15 cellular contexts compared by ENCODE assay signal in genomic region chr10:58675321-58675720, GRCh38.
A peak's percentile ranks its signal among the peaks of the same experiment; 100 is the strongest.
DNase-seq lines count a peak whose midpoint lies in the region; ATAC-seq and TF ChIP-seq lines count a peak whose summit lies in the region.
"Had no signal": no experiment of that assay in that cellular context is flagged by ENCODE, and none has a peak within 500 bp of the region (broad histone marks: within the 10 kb centered on the region; RNA-seq: fewer than 3 reads in every experiment).

No MANE protein-coding gene starts in this region.

- peaks cover 16% of the 10 kb centered on the region for H3K9me3 Mint-ChIP-seq in chondrocyte (ENCODE audit: low read depth)
- H3K9me3 Mint-ChIP-seq: CD8-positive, alpha-beta T cell had no signal

- peaks cover 43% of the 10 kb centered on the region for H3K4me1 Mint-ChIP-seq in chondrocyte (ENCODE audit: low read depth)
- H3K4me1 Mint-ChIP-seq: B cell had no signal

- no peak for TF ChIP-seq CTCF in chondrocyte (IDR thresholded peaks at IDR 0.05)

- peak; percentile 81 for ATAC-seq in SK-N-SH treated with all-trans-retinoic acid at 6 μM for 48 hours
- ATAC-seq in GM19328 (IDR thresholded peaks at IDR 0.05; ENCODE audit: unreplicated experiment) = no peak
- ATAC-seq: A549; CD8-positive, alpha-beta T cell had no signal

- no peaks in the 10 kb centered on the region for H3K27me3 Mint-ChIP-seq in chondrocyte (ENCODE audit: low read depth)
- H3K27me3 Mint-ChIP-seq: B cell had no signal

- H3K4me3 Mint-ChIP-seq in chondrocyte (ENCODE audit: unreplicated experiment) = no peak overlapping the region
- H3K4me3 Mint-ChIP-seq: B cell; CD4-positive, alpha-beta T cell; CD8-positive, alpha-beta T cell had no signal

- DNase-seq in SK-N-DZ (ENCODE audit: low spot score) (peak; percentile 21), chondrocyte (ENCODE audit: low spot score) (no peak), NCI-H1930 (lab: John Stamatoyannopoulos, UW) (no peak), NCI-H1694 treated with DMSO at 0.1 percent for 48 hours (lab: John Stamatoyannopoulos, UW) (no peak)
- DNase-seq: AML-193; Caco-2; Calu3; CD4-positive, alpha-beta T cell; CD8-positive, alpha-beta T cell; DMS79 treated with DMSO at 0.1 percent for 48 hours; GF-D8 had no signal

- H3K36me3 Mint-ChIP-seq in chondrocyte (ENCODE audit: low read depth) = peaks cover 6% of the 10 kb centered on the region
- H3K36me3 Mint-ChIP-seq: CD8-positive, alpha-beta T cell had no signal

- peak overlapping the region; percentile 86 for H3K27ac Mint-ChIP-seq in chondrocyte (ENCODE audit: unreplicated experiment)
- H3K27ac Mint-ChIP-seq: B cell; CD4-positive, alpha-beta T cell; CD8-positive, alpha-beta T cell had no signal

TF ChIP-seq in SK-N-SH treated with all-trans-retinoic acid at 6 μM for 48 hours, 23 proteins besides CTCF, POLR2A, EP300 and RAD21:
- TF ChIP-seq ZNF8 (CRISPR knock-in tag; IDR thresholded peaks at IDR 0.05) (peak; percentile 82), OSR1 (CRISPR knock-in tag; IDR thresholded peaks at IDR 0.05) (no peak), ZFP3 (CRISPR knock-in tag; IDR thresholded peaks at IDR 0.05) (no peak), ZC3H10 (CRISPR knock-in tag; IDR thresholded peaks at IDR 0.05) (0 out of 2 replicates have a peak, but pooled peaks have one; percentile 18), RARB (CRISPR knock-in tag; IDR thresholded peaks at IDR 0.05) (no peak), ISL1 (CRISPR knock-in tag; IDR thresholded peaks at IDR 0.05) (peak; percentile 41), SNAI2 (CRISPR knock-in tag; IDR thresholded peaks at IDR 0.05) (no peak), TCF4 (CRISPR knock-in tag; IDR thresholded peaks at IDR 0.05; ENCODE audit: borderline replicate concordance) (peak; percentile 89), CSRNP3 (CRISPR knock-in tag; IDR thresholded peaks at IDR 0.05) (no peak), ARNTL (CRISPR knock-in tag; IDR thresholded peaks at IDR 0.05; ENCODE audit: borderline replicate concordance, low read depth) (no peak)
- TF ChIP-seq, protein P1, sequence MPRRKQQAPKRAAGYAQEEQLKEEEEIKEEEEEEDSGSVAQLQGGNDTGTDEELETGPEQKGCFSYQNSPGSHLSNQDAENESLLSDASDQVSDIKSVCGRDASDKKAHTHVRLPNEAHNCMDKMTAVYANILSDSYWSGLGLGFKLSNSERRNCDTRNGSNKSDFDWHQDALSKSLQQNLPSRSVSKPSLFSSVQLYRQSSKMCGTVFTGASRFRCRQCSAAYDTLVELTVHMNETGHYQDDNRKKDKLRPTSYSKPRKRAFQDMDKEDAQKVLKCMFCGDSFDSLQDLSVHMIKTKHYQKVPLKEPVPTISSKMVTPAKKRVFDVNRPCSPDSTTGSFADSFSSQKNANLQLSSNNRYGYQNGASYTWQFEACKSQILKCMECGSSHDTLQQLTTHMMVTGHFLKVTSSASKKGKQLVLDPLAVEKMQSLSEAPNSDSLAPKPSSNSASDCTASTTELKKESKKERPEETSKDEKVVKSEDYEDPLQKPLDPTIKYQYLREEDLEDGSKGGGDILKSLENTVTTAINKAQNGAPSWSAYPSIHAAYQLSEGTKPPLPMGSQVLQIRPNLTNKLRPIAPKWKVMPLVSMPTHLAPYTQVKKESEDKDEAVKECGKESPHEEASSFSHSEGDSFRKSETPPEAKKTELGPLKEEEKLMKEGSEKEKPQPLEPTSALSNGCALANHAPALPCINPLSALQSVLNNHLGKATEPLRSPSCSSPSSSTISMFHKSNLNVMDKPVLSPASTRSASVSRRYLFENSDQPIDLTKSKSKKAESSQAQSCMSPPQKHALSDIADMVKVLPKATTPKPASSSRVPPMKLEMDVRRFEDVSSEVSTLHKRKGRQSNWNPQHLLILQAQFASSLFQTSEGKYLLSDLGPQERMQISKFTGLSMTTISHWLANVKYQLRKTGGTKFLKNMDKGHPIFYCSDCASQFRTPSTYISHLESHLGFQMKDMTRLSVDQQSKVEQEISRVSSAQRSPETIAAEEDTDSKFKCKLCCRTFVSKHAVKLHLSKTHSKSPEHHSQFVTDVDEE (CRISPR knock-in tag; IDR thresholded peaks at IDR 0.05) = no peak
- TF ChIP-seq, protein P2, sequence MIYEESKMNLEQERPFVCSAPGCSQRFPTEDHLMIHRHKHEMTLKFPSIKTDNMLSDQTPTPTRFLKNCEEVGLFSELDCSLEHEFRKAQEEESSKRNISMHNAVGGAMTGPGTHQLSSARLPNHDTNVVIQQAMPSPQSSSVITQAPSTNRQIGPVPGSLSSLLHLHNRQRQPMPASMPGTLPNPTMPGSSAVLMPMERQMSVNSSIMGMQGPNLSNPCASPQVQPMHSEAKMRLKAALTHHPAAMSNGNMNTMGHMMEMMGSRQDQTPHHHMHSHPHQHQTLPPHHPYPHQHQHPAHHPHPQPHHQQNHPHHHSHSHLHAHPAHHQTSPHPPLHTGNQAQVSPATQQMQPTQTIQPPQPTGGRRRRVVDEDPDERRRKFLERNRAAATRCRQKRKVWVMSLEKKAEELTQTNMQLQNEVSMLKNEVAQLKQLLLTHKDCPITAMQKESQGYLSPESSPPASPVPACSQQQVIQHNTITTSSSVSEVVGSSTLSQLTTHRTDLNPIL (CRISPR knock-in tag; IDR thresholded peaks at IDR 0.05; ENCODE audit: low read depth) = no peak
